Comparison of ENCODE assay signal across 14 cellular contexts in the genomic region with DNA sequence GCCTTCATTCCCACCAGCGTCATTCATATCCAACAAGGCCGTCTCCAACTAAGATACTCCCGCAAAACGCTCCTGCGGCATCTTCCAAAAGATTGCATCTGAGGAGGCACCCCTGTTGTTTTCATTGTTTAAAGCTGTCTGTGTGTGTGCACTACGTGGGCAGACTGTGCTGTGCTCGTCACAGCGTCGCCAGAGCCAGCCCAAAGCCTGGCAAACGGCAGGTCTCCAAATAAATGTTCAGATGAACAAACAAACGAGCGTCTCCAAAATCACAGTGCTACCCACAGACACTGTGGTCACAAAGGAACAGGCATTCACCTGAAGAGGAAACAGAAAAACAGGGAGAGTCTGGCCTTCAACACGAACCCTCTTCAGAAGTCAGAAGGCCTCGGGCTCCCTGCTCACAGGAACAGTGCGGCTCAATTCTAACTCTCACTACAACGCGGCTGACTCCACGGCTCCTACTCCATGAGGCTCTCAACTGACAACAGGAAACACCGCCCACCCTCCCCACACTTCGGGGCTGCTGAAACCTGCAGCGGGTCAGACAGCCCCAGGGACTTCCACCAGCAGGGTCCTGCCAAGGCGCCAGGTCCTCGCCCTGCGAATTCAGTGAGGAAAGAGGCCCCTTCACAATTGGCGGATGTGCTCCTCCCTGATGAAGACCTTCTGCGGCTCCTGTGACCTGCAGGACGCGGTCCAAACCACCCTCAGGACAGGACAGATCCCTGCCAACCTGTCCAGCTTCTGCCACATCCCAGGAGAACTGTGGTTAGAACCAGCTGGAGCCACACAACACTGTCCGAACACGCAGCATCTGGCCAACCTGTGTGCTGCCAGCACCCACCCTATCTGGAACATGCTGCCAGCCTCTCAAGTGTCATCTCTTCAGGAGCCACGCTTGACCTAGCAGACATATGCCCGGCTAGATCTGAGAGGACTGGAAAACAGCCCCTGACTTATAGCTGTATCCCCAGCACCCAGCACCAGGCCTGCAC. TPM values are rescaled to one million over a fixed set of nuclear protein-coding genes. Genes with fewer than 3 reads are reported as not detected.
DNase-seq lines count a peak whose midpoint lies in the region; ATAC-seq and TF ChIP-seq lines count a peak whose summit lies in the region.
"Had no signal": no experiment of that assay in that cellular context is flagged by ENCODE, and none has a peak within 500 bp of the region (broad histone marks: within the 10 kb centered on the region; RNA-seq: fewer than 3 reads in every experiment).

No MANE protein-coding gene starts in this region.

- WGBS in heart right ventricle, 2 donors = 72 to 76% methylated on average over 32 of the region's 32 CpGs
- 52 to 65% methylated on average over 30 to 32 of the region's 32 CpGs for WGBS in thyroid gland, 2 donors

- TF ChIP-seq POLR2A in thyroid gland (IDR thresholded peaks at IDR 0.05) = no peak

- H3K36me3 ChIP-seq in heart right ventricle = peaks cover 0 to 40% (median 11%) of the 10 kb centered on the region in 9 donors
- H3K36me3 ChIP-seq in thyroid gland = no peaks in the 10 kb centered on the region

- TF ChIP-seq CTCF in heart right ventricle (IDR thresholded peaks at IDR 0.05) = no peak
- TF ChIP-seq CTCF in thyroid gland (IDR thresholded peaks at IDR 0.05) = no peak

- ATAC-seq in heart right ventricle (peak in 7 of 8 donors; percentile 3 to 39 (median 26)), HG02981 (IDR thresholded peaks at IDR 0.05; ENCODE audit: unreplicated experiment) (no peak), HG03571 (IDR thresholded peaks at IDR 0.05; ENCODE audit: unreplicated experiment) (no peak), HG03045 (IDR thresholded peaks at IDR 0.05; ENCODE audit: unreplicated experiment) (no peak)

- peak; percentile 55 for DNase-seq in activated effector memory CD4-positive, alpha-beta T cell treated with anti-CD3 and anti-CD28 coated beads, Interleukin-2, amount 50 U/mL, for 16 hours
- no peak for DNase-seq in activated effector memory CD4-positive, alpha-beta T cell treated with Interleukin-2 at 50 U/mL for 16 hours
- DNase-seq in NCI-H446 treated with DMSO at 0.1 percent for 48 hours (lab: John Stamatoyannopoulos, UW) (peak; percentile 59), heart right ventricle (no peak), thyroid gland (peak; percentile 51 to 65)
- DNase-seq: activated naive CD8-positive, alpha-beta T cell treated with anti-CD3 and anti-CD28 coated beads, Interleukin-2, amount 10 ng/mL, durations not matched to agents 7 days and 5 days; Calu3; central memory CD4-positive, alpha-beta T cell; kidney; NCI-H1930 had no signal

- H3K9me3 ChIP-seq in heart right ventricle (peaks cover 0 to 13% (median 0%) of the 10 kb centered on the region in 11 donors), thyroid gland (no peaks in the 10 kb centered on the region)

- H3K27me3 ChIP-seq in heart right ventricle = no peaks in the 10 kb centered on the region
- no peaks in the 10 kb centered on the region for H3K27me3 ChIP-seq in thyroid gland

- H3K27ac ChIP-seq in heart right ventricle = peak overlapping the region in 7 of 10 donors; percentile 13 to 69 (median 55)
- peak overlapping the region in 1 of 3 donors; percentile 69 for H3K27ac ChIP-seq in thyroid gland
- H3K27ac ChIP-seq: KMS-11 had no signal

- H3K4me3 ChIP-seq in heart right ventricle (no peak overlapping the region), thyroid gland (replicated peaks in 1 of 3) (no peak overlapping the region)

- peaks cover 6 to 29% (median 22%) of the 10 kb centered on the region in 9 donors for H3K4me1 ChIP-seq in heart right ventricle
- H3K4me1 ChIP-seq in thyroid gland = peaks cover 19 to 33% of the 10 kb centered on the region in 2 donors

- intact Hi-C loops in heart right ventricle (cut with DNase I) (loop anchor here in 4 of 10 donors (5.0 to 10.0 kb wide), 3 partner anchors 84 to 94 kb away; no protein-coding TSS in a partner anchor), thyroid gland (cut with DNase I) (no loop called here)

RNA-seq across cellular contexts. Expression of a gene that starts 36.1 kb away (rescaled TPM):
- total RNA-seq in heart right ventricle (10 to 100 TPM; 13.8 to 22.4 (median 18.7) TPM), thyroid gland (10 to 100 TPM; 27.4 to 38.6 (median 33.9) TPM)
- 10 to 100 TPM; 30.4 to 46.8 TPM for polyA plus RNA-seq in heart right ventricle

RNA-seq across cellular contexts. Expression of a gene that starts 45.3 kb away (rescaled TPM):
- 10 to 100 TPM; 16.5 to 22.2 (median 19.6) TPM for total RNA-seq in heart right ventricle
- 10 to 100 TPM; 14.2 to 25.0 TPM for polyA plus RNA-seq in heart right ventricle
- 10 to 100 TPM; 14.7 to 23.8 (median 18.2) TPM for total RNA-seq in thyroid gland

RNA-seq across cellular contexts. Expression of a gene that starts 45.3 kb away (rescaled TPM):
- total RNA-seq in heart right ventricle (10 to 100 TPM in 8 of 10 donors, 1 to 10 TPM in 2; 7.7 to 15.8 (median 11.9) TPM), thyroid gland (10 to 100 TPM in 1 of 4 donors, 1 to 10 TPM in 3; 7.0 to 11.9 (median 9.8) TPM)
- polyA plus RNA-seq in heart right ventricle = 10 to 100 TPM; 16.1 to 35.8 TPM

Comparison
In these comparisons a context has a peak if more than half of its experiments do, and no peak if none do; other contexts are left out.
1. DNase-seq: peak in activated effector memory CD4-positive, alpha-beta T cell treated with anti-CD3 and anti-CD28 coated beads, Interleukin-2, amount 50 U/mL, for 16 hours (single experiment), NCI-H446 treated with DMSO at 0.1 percent for 48 hours (single experiment) and thyroid gland (2 of 2); none in activated effector memory CD4-positive, alpha-beta T cell treated with Interleukin-2 at 50 U/mL for 16 hours (single experiment) and heart right ventricle (0 of 2).
2. ATAC-seq: peak in heart right ventricle (7 of 8); none in HG02981 (single experiment), HG03571 (single experiment) and HG03045 (single experiment).